Comparison of ENCODE assay signal across 1 cellular context in the genomic region with DNA sequence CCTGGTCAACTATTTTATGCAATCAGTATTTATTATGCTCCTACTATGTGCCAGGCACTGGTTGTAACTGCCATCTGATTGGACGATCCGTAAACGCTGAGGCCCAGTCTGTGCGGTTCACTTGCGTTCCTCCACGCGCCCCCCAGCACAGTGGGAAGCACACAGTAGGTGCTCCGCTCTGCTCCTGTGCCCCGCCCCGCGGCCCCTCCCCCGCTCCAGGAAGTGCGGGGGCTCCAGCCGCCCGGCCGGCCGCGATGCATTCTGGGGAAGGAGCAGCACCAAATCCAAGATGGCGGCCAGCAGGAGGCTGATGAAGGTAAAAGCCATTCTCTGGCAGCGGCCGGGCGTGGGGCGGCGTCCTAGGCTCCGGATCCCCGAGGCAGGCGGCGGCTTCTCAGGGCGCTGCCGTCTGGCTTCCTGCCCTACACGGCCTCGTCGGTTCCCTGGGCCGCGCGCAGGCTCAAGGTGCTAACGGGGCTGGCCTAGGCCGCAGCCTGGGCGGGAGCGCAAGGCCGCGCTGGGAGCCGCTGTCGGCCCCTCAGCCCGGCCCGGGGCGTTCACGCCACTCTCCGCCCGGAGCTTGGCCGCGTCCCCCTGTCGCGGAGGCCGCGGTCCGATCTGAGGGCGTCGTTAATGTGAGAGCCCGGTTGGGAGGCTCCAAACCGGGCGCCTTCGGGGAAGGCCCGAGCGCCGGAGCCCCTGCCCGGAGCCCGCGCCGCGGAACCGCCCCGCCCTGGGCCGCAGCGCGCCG.
A peak's percentile ranks its signal among the peaks of the same experiment; 100 is the strongest.
TF ChIP-seq lines count a peak whose summit lies in the region.

A gene (plus strand): TSS at position 259 of the 751 bp plus-strand sequence. CDS start 31 bp downstream, at position 290.

TF ChIP-seq in HepG2, 621 proteins besides CTCF, POLR2A, EP300 and RAD21 (continued from another document and continues in another):
- TF ChIP-seq, protein P1, sequence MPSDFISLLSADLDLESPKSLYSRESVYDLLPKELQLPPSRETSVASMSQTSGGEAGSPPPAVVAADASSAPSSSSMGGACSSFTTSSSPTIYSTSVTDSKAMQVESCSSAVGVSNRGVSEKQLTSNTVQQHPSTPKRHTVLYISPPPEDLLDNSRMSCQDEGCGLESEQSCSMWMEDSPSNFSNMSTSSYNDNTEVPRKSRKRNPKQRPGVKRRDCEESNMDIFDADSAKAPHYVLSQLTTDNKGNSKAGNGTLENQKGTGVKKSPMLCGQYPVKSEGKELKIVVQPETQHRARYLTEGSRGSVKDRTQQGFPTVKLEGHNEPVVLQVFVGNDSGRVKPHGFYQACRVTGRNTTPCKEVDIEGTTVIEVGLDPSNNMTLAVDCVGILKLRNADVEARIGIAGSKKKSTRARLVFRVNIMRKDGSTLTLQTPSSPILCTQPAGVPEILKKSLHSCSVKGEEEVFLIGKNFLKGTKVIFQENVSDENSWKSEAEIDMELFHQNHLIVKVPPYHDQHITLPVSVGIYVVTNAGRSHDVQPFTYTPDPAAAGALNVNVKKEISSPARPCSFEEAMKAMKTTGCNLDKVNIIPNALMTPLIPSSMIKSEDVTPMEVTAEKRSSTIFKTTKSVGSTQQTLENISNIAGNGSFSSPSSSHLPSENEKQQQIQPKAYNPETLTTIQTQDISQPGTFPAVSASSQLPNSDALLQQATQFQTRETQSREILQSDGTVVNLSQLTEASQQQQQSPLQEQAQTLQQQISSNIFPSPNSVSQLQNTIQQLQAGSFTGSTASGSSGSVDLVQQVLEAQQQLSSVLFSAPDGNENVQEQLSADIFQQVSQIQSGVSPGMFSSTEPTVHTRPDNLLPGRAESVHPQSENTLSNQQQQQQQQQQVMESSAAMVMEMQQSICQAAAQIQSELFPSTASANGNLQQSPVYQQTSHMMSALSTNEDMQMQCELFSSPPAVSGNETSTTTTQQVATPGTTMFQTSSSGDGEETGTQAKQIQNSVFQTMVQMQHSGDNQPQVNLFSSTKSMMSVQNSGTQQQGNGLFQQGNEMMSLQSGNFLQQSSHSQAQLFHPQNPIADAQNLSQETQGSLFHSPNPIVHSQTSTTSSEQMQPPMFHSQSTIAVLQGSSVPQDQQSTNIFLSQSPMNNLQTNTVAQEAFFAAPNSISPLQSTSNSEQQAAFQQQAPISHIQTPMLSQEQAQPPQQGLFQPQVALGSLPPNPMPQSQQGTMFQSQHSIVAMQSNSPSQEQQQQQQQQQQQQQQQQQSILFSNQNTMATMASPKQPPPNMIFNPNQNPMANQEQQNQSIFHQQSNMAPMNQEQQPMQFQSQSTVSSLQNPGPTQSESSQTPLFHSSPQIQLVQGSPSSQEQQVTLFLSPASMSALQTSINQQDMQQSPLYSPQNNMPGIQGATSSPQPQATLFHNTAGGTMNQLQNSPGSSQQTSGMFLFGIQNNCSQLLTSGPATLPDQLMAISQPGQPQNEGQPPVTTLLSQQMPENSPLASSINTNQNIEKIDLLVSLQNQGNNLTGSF (CRISPR knock-in tag; IDR thresholded peaks at IDR 0.05): peak; percentile 89
- no peak for TF ChIP-seq SRF (IDR thresholded peaks at IDR 0.05; ENCODE audit: low read depth, low read length)
- TF ChIP-seq, protein P2, sequence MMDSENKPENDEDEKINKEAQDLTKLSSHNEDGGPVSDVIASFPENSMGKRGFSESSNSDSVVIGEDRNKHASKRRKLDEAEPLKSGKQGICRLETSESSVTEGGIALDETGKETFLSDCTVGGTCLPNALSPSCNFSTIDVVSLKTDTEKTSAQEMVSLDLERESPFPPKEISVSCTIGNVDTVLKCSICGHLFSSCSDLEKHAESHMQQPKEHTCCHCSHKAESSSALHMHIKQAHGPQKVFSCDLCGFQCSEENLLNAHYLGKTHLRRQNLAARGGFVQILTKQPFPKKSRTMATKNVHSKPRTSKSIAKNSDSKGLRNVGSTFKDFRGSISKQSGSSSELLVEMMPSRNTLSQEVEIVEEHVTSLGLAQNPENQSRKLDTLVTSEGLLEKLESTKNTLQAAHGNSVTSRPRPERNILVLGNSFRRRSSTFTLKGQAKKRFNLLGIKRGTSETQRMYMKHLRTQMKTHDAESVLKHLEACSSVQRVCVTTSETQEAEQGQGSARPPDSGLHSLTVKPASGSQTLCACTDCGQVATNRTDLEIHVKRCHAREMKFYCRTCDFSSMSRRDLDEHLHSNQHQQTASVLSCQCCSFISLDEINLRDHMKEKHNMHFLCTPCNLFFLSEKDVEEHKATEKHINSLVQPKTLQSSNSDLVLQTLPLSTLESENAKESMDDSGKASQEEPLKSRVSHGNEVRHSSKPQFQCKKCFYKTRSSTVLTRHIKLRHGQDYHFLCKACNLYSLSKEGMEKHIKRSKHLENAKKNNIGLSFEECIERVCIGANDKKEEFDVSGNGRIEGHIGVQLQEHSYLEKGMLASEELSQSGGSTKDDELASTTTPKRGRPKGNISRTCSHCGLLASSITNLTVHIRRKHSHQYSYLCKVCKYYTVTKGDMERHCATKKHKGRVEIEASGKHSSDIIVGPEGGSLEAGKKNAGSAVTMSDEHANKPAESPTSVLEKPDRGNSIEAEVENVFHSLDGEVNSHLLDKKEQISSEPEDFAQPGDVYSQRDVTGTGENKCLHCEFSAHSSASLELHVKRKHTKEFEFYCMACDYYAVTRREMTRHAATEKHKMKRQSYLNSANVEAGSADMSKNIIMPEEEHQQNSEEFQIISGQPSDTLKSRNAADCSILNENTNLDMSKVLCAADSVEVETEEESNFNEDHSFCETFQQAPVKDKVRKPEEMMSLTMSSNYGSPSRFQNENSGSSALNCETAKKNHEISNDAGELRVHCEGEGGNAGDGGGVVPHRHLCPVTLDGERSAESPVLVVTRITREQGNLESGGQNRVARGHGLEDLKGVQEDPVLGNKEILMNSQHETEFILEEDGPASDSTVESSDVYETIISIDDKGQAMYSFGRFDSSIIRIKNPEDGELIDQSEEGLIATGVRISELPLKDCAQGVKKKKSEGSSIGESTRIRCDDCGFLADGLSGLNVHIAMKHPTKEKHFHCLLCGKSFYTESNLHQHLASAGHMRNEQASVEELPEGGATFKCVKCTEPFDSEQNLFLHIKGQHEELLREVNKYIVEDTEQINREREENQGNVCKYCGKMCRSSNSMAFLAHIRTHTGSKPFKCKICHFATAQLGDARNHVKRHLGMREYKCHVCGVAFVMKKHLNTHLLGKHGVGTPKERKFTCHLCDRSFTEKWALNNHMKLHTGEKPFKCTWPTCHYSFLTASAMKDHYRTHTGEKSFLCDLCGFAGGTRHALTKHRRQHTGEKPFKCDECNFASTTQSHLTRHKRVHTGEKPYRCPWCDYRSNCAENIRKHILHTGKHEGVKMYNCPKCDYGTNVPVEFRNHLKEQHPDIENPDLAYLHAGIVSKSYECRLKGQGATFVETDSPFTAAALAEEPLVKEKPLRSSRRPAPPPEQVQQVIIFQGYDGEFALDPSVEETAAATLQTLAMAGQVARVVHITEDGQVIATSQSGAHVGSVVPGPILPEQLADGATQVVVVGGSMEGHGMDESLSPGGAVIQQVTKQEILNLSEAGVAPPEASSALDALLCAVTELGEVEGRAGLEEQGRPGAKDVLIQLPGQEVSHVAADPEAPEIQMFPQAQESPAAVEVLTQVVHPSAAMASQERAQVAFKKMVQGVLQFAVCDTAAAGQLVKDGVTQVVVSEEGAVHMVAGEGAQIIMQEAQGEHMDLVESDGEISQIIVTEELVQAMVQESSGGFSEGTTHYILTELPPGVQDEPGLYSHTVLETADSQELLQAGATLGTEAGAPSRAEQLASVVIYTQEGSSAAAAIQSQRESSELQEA (CRISPR knock-in tag; IDR thresholded peaks at IDR 0.05; ENCODE audit: not compliant biosample characterization): peak; percentile 80
- TF ChIP-seq, protein P3, sequence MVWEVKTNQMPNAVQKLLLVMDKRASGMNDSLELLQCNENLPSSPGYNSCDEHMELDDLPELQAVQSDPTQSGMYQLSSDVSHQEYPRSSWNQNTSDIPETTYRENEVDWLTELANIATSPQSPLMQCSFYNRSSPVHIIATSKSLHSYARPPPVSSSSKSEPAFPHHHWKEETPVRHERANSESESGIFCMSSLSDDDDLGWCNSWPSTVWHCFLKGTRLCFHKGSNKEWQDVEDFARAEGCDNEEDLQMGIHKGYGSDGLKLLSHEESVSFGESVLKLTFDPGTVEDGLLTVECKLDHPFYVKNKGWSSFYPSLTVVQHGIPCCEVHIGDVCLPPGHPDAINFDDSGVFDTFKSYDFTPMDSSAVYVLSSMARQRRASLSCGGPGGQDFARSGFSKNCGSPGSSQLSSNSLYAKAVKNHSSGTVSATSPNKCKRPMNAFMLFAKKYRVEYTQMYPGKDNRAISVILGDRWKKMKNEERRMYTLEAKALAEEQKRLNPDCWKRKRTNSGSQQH (CRISPR knock-in tag; IDR thresholded peaks at IDR 0.05; ENCODE audit: low read depth): no peak
- peak; percentile 65; the same call in 1 of the 2 replicates for TF ChIP-seq MEIS2 (CRISPR knock-in tag; IDR thresholded peaks at IDR 0.05)
- TF ChIP-seq, protein P4, sequence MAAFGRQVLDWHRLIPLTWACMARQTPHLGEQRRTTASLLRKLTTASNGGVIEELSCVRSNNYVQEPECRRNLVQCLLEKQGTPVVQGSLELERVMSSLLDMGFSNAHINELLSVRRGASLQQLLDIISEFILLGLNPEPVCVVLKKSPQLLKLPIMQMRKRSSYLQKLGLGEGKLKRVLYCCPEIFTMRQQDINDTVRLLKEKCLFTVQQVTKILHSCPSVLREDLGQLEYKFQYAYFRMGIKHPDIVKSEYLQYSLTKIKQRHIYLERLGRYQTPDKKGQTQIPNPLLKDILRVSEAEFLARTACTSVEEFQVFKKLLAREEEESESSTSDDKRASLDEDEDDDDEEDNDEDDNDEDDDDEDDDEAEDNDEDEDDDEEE (CRISPR knock-in tag; IDR thresholded peaks at IDR 0.05): peak; percentile 95
- TF ChIP-seq, protein P5, sequence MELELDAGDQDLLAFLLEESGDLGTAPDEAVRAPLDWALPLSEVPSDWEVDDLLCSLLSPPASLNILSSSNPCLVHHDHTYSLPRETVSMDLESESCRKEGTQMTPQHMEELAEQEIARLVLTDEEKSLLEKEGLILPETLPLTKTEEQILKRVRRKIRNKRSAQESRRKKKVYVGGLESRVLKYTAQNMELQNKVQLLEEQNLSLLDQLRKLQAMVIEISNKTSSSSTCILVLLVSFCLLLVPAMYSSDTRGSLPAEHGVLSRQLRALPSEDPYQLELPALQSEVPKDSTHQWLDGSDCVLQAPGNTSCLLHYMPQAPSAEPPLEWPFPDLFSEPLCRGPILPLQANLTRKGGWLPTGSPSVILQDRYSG (CRISPR knock-in tag; IDR thresholded peaks at IDR 0.05): peak; percentile 91
- peak; percentile 41; the same call in 1 of the 2 replicates for TF ChIP-seq RXRB (CRISPR knock-in tag; IDR thresholded peaks at IDR 0.05; ENCODE audit: borderline replicate concordance)
- TF ChIP-seq, protein P6, sequence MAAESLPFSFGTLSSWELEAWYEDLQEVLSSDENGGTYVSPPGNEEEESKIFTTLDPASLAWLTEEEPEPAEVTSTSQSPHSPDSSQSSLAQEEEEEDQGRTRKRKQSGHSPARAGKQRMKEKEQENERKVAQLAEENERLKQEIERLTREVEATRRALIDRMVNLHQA (CRISPR knock-in tag; IDR thresholded peaks at IDR 0.05): no peak
- TF ChIP-seq, protein P7, sequence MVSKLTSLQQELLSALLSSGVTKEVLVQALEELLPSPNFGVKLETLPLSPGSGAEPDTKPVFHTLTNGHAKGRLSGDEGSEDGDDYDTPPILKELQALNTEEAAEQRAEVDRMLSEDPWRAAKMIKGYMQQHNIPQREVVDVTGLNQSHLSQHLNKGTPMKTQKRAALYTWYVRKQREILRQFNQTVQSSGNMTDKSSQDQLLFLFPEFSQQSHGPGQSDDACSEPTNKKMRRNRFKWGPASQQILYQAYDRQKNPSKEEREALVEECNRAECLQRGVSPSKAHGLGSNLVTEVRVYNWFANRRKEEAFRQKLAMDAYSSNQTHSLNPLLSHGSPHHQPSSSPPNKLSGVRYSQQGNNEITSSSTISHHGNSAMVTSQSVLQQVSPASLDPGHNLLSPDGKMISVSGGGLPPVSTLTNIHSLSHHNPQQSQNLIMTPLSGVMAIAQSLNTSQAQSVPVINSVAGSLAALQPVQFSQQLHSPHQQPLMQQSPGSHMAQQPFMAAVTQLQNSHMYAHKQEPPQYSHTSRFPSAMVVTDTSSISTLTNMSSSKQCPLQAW (CRISPR knock-in tag; IDR thresholded peaks at IDR 0.05): peak; percentile 59; the same call in 1 of the 2 replicates
- peak; percentile 75 for TF ChIP-seq ZNF891 (CRISPR knock-in tag; IDR thresholded peaks at IDR 0.05)
- no peak for TF ChIP-seq ZNF101 (CRISPR knock-in tag; IDR thresholded peaks at IDR 0.05; ENCODE audit: borderline replicate concordance, low read depth)
- TF ChIP-seq, protein P8, sequence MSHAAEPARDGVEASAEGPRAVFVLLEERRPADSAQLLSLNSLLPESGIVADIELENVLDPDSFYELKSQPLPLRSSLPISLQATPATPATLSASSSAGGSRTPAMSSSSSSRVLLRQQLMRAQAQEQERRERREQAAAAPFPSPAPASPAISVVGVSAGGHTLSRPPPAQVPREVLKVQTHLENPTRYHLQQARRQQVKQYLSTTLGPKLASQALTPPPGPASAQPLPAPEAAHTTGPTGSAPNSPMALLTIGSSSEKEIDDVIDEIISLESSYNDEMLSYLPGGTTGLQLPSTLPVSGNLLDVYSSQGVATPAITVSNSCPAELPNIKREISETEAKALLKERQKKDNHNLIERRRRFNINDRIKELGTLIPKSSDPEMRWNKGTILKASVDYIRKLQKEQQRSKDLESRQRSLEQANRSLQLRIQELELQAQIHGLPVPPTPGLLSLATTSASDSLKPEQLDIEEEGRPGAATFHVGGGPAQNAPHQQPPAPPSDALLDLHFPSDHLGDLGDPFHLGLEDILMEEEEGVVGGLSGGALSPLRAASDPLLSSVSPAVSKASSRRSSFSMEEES (CRISPR knock-in tag; IDR thresholded peaks at IDR 0.05): peak; percentile 53; the same call in 1 of the 2 replicates
- peak; percentile 93 for TF ChIP-seq ZNF709 (CRISPR knock-in tag; IDR thresholded peaks at IDR 0.05)
- no peak for TF ChIP-seq ZNF335 (CRISPR knock-in tag; IDR thresholded peaks at IDR 0.05)
- 0 out of 2 replicates have a peak, but pooled peaks have one; percentile 49 for TF ChIP-seq ZNF30 (CRISPR knock-in tag; IDR thresholded peaks at IDR 0.05)
- TF ChIP-seq ZNF883 (CRISPR knock-in tag; IDR thresholded peaks at IDR 0.05; ENCODE audit: not compliant biosample characterization): peak; percentile 96
- TF ChIP-seq SP2 (CRISPR knock-in tag; IDR thresholded peaks at IDR 0.05): peak; percentile 45; the same call in 1 of the 2 replicates
- peak; percentile 94 for TF ChIP-seq ZNF546 (CRISPR knock-in tag; conservative IDR thresholded peaks at IDR 0.05)
- peak; percentile 100 for TF ChIP-seq ZKSCAN1 (IDR thresholded peaks at IDR 0.05; ENCODE audit: low read length)
- TF ChIP-seq, protein P9, sequence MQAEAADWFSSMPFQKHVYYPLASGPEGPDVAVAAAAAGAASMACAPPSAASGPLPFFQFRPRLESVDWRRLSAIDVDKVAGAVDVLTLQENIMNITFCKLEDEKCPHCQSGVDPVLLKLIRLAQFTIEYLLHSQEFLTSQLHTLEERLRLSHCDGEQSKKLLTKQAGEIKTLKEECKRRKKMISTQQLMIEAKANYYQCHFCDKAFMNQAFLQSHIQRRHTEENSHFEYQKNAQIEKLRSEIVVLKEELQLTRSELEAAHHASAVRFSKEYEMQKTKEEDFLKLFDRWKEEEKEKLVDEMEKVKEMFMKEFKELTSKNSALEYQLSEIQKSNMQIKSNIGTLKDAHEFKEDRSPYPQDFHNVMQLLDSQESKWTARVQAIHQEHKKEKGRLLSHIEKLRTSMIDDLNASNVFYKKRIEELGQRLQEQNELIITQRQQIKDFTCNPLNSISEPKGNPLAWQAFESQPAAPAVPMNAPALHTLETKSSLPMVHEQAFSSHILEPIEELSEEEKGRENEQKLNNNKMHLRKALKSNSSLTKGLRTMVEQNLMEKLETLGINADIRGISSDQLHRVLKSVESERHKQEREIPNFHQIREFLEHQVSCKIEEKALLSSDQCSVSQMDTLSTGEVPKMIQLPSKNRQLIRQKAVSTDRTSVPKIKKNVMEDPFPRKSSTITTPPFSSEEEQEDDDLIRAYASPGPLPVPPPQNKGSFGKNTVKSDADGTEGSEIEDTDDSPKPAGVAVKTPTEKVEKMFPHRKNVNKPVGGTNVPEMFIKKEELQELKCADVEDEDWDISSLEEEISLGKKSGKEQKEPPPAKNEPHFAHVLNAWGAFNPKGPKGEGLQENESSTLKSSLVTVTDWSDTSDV (CRISPR knock-in tag; IDR thresholded peaks at IDR 0.05): peak; percentile 82
